Comparison of ENCODE assay signal across 27 cellular contexts in the genomic region with DNA sequence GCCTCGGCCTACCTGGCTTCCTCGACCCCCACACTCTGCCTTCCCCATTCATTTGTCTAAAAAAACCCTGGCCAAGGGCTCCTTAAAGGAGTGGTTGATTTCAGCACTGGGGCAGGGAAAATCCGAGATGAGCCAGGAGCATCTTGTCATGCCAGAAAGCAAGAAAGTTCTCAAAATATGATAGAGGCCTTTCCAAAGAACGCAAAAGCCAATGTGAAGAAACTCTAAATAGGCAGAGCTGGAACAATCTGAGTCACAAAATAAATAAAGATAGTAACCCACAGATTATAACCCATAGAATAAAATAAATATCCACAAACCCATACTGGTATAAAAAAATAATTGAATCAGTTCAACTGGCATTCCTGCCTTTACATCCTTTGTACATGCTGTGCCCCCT.
"Had no signal": no experiment of that assay in that cellular context is flagged by ENCODE, and none has a peak within 500 bp of the region (broad histone marks: within the 10 kb centered on the region; RNA-seq: fewer than 3 reads in every experiment).

No MANE protein-coding gene starts in this region.

- H3K27ac ChIP-seq: esophagus muscularis mucosa, left ventricle myocardium inferior, neutrophil, ovary, right lobe of liver, skin epidermis, thoracic aorta had no signal

- H3K36me3 Mint-ChIP-seq: activated CD8-positive, alpha-beta memory T cell treated with anti-CD3 and anti-CD28 coated beads, Interleukin-2, amount 10 ng/mL, durations not matched to agents 7 days and 5 days; activated naive CD8-positive, alpha-beta T cell treated with anti-CD3 and anti-CD28 coated beads, Interleukin-2, amount 10 ng/mL, durations not matched to agents 7 days and 5 days; brain; WTC11 had no signal

- H3K36me3 ChIP-seq: esophagus muscularis mucosa, left ventricle myocardium inferior, neutrophil, ovary, right lobe of liver, thoracic aorta had no signal

- H3K9me3 ChIP-seq: esophagus muscularis mucosa, left ventricle myocardium inferior, neutrophil, ovary, right lobe of liver, thoracic aorta had no signal

- DNase-seq: activated CD4-positive, alpha-beta T cell treated with anti-CD3 and anti-CD28 coated beads, Interleukin-2, amount 50 U/mL, for 1 hour; activated CD8-positive, alpha-beta memory T cell treated with anti-CD3 and anti-CD28 coated beads, Interleukin-2, amount 10 ng/mL, durations not matched to agents 7 days and 5 days; activated CD8-positive, alpha-beta T cell treated with anti-CD3 and anti-CD28 coated beads, Interleukin-2, amount 10 ng/mL, durations not matched to agents 7 days and 5 days; activated naive CD4-positive, alpha-beta T cell treated with Interleukin-2 at 50 U/mL for 16 hours; activated naive CD8-positive, alpha-beta T cell treated with anti-CD3 and anti-CD28 coated beads, Interleukin-2, amount 10 ng/mL, durations not matched to agents 7 days and 5 days; activated T-cell treated with anti-CD3 and anti-CD28 coated beads, Interleukin-2, amount 50 U/mL, for 72 hours; amygdala; caudate nucleus; effector CD4-positive, alpha-beta T cell; foreskin melanocyte; left ventricle myocardium inferior; nephron progenitor cell; ovary; right lobe of liver; stimulated activated CD4-positive, alpha-beta T cell treated with anti-CD3 and anti-CD28 coated beads, Interleukin-12 subunit alpha, Interleukin-12 subunit beta, amount 100 ng/mL, for 4 hours; stimulated activated CD4-positive, alpha-beta T cell treated with anti-CD3 and anti-CD28 coated beads, Interleukin-4, amount 100 ng/mL, for 1 hour; T-helper 2 cell; trophoblast cell had no signal

- H3K9me3 Mint-ChIP-seq: dendritic cell treated with granulocyte-macrophage colony-stimulating factor and Interleukin-4, amounts not matched to agents 40 ng/mL and 50 ng/mL, for 4 days; WTC11 had no signal

- H3K4me1 ChIP-seq: esophagus muscularis mucosa, left ventricle myocardium inferior, right lobe of liver had no signal

- H3K27me3 ChIP-seq: esophagus muscularis mucosa, neutrophil, ovary, right lobe of liver had no signal

- H3K27ac Mint-ChIP-seq: activated CD8-positive, alpha-beta memory T cell treated with anti-CD3 and anti-CD28 coated beads, Interleukin-2, amount 10 ng/mL, durations not matched to agents 7 days and 5 days; activated CD8-positive, alpha-beta T cell treated with anti-CD3 and anti-CD28 coated beads, Interleukin-2, amount 10 ng/mL, durations not matched to agents 7 days and 5 days; activated naive CD8-positive, alpha-beta T cell treated with anti-CD3 and anti-CD28 coated beads, Interleukin-2, amount 10 ng/mL, durations not matched to agents 7 days and 5 days; activated T-cell treated with anti-CD3 and anti-CD28 coated beads, Interleukin-2, amount 50 U/mL, for 72 hours; brain; dendritic cell treated with granulocyte-macrophage colony-stimulating factor and Interleukin-4, amounts not matched to agents 40 ng/mL and 50 ng/mL, for 4 days; nephron progenitor cell; progenitor cell of endocrine pancreas; stimulated activated naive CD8-positive, alpha-beta T cell treated with anti-CD3 and anti-CD28 coated beads, Interleukin-15, Interleukin-2, amounts not matched to agents 100 ng/mL and 50 ng/mL, for 24 hours; WTC11 had no signal

- ATAC-seq: activated CD8-positive, alpha-beta memory T cell treated with anti-CD3 and anti-CD28 coated beads, Interleukin-2, amount 10 ng/mL, durations not matched to agents 7 days and 5 days; activated CD8-positive, alpha-beta T cell treated with anti-CD3 and anti-CD28 coated beads, Interleukin-2, amount 10 ng/mL, durations not matched to agents 7 days and 5 days; activated T-cell treated with anti-CD3 and anti-CD28 coated beads, Interleukin-2, amount 50 U/mL, for 72 hours; right lobe of liver; WTC11 had no signal

- H3K4me3 ChIP-seq: esophagus muscularis mucosa, left ventricle myocardium inferior, ovary, right lobe of liver, skin epidermis, thoracic aorta had no signal
